Comparison of ENCODE assay signal across 20 cellular contexts in genomic region chr3:119161240-119161639, GRCh38. TPM values are rescaled to one million over a fixed set of nuclear protein-coding genes. Genes with fewer than 3 reads are reported as not detected.
DNase-seq lines count a peak whose midpoint lies in the region; ATAC-seq and TF ChIP-seq lines count a peak whose summit lies in the region.
"Had no signal": no experiment of that assay in that cellular context is flagged by ENCODE, and none has a peak within 500 bp of the region (broad histone marks: within the 10 kb centered on the region; RNA-seq: fewer than 3 reads in every experiment).

No MANE protein-coding gene starts in this region.

- no peak overlapping the region for H2BK120ac ChIP-seq in IMR-90 (ENCODE audit: low read depth, low read length)

- POLR2A ChIA-PET in IMR-90 (lab: Charles Lee; ENCODE audit: unreplicated experiment): no interaction called here
- POLR2A ChIA-PET in PC-9 (lab: Charles Lee; ENCODE audit: unreplicated experiment): interaction anchor here (0.6 to 0.7 kb wide), 4 partner anchors 45 to 934 kb away, joined by 3 to 5 read pairs (median 4); no protein-coding TSS in a partner anchor

- H3K23ac ChIP-seq in IMR-90 (ENCODE audit: low read depth, low read length): no peak overlapping the region

- no peak overlapping the region for H3K9ac ChIP-seq in IMR-90 (ENCODE audit: low read depth, low read length)
- no peak overlapping the region for H3K9ac ChIP-seq in smooth muscle cell (ENCODE audit: low read depth)

- H3K79me1 ChIP-seq in IMR-90 (ENCODE audit: low read depth in 1 of 2, low read length in 2 of 2): no peaks in the 10 kb centered on the region

- in situ Hi-C loops in IMR-90 (cut with MboI; ENCODE audit: low sequenced_read_pairs): no loop called here

- H3F3A ChIP-seq in PC-9 (ENCODE audit: insufficient read depth, low read depth) (peaks cover 12% of the 10 kb centered on the region; the same call in 1 of the 2 replicates), smooth muscle cell (ENCODE audit: low read depth) (no peaks in the 10 kb centered on the region)

- BruUV-seq in IMR-90 (replicated peaks; lab: Mats Ljungman, UMichigan): no TSS peak
- BruUV-seq in PC-9 (replicated peaks; lab: Mats Ljungman, UMichigan): no TSS peak

- H4K5ac ChIP-seq in IMR-90 (ENCODE audit: low read depth, low read length): peak overlapping the region; percentile 90; the same call in 1 of the 2 replicates

- peak overlapping the region; percentile 85; the same call in 1 of the 2 replicates for H3K18ac ChIP-seq in IMR-90 (ENCODE audit: low read depth, low read length)

- TF ChIP-seq RAD21 in IMR-90 (IDR thresholded peaks at IDR 0.05; ENCODE audit: low read length): no peak

- H3K9me3 ChIP-seq in IMR-90 (ENCODE audit: control insufficient read depth, insufficient read depth, low read length): peaks cover 4% of the 10 kb centered on the region
- no peaks in the 10 kb centered on the region; the same call in 1 of the 2 replicates for H3K9me3 ChIP-seq in PC-9 (ENCODE audit: insufficient read depth, low read depth)
- H3K9me3 ChIP-seq in smooth muscle cell (replicated peaks; ENCODE audit: low read depth): no peaks in the 10 kb centered on the region
- H3K9me3 ChIP-seq: BE2C, SJSA1 had no signal

- dilution Hi-C loops in IMR-90 (cut with HindIII; ENCODE audit: low sequenced_read_pairs, unreplicated experiment): no loop called here

- no peak overlapping the region for H3K14ac ChIP-seq in IMR-90 (replicated peaks; ENCODE audit: low read depth, low read length)

- ATAC-seq in IMR-90 (ENCODE audit: low read depth): 0 out of 2 replicates have a peak, but pooled peaks have one; percentile 49
- no peak for ATAC-seq in GM18520 (IDR thresholded peaks at IDR 0.05; ENCODE audit: unreplicated experiment)
- ATAC-seq: HCT116, Right ventricle myocardium inferior had no signal

- no peaks in the 10 kb centered on the region for H3K9me1 ChIP-seq in IMR-90 (ENCODE audit: insufficient read depth, low read length)

- 0 out of 4 replicates have a peak overlapping the region, but pooled peaks of 1 of the 2 experiments have one; percentile 18 for H4K8ac ChIP-seq in IMR-90 (ENCODE audit: low read depth in 2 of 2, low read length in 2 of 2)

- TF ChIP-seq CTCF in IMR-90 (conservative IDR thresholded peaks at IDR 0.05; ENCODE audit: low read depth, low read length) (no peak), PC-9 (conservative IDR thresholded peaks at IDR 0.05) (no peak), smooth muscle cell (IDR thresholded peaks at IDR 0.05; ENCODE audit: borderline replicate concordance, insufficient read depth, poor library complexity, severe bottlenecking) (no peak)

- H2AK5ac ChIP-seq in IMR-90 (ENCODE audit: low read depth, low read length): 0 out of 2 replicates have a peak overlapping the region, but pooled peaks have one; percentile 13

- TF ChIP-seq POLR2A in IMR-90 (IDR thresholded peaks at IDR 0.05; ENCODE audit: low read depth, low read length): no peak

- no peaks in the 10 kb centered on the region for H3K9me2 ChIP-seq in PC-9 (ENCODE audit: insufficient read depth)

- CTCF ChIA-PET in IMR-90 (lab: Yijun Ruan, JAX): interaction anchor here (1.0 kb wide), 1 partner anchor 80 kb away, joined by 4 read pairs; the partner anchor contains the start of gene B4GALT4
- CTCF ChIA-PET in PC-9 (lab: Charles Lee): no interaction called here

- no peak overlapping the region for H3K27ac ChIP-seq in IMR-90 (ENCODE audit: insufficient read depth, low read length)
- peak overlapping the region; percentile 84 for H3K27ac ChIP-seq in PC-9
- peak overlapping the region; percentile 61 for H3K27ac ChIP-seq in smooth muscle cell (ENCODE audit: low read depth)
- H3K27ac ChIP-seq: SJSA1 had no signal

- peak overlapping the region; percentile 51; the same call in 1 of the 2 replicates for H3K4me2 ChIP-seq in IMR-90 (ENCODE audit: low read depth, low read length)
- H3K4me2 ChIP-seq in PC-9: peak overlapping the region; percentile 53
- no peak overlapping the region for H3K4me2 ChIP-seq in smooth muscle cell

- H4K20me1 ChIP-seq in IMR-90 (ENCODE audit: insufficient read depth, low read length) (no peaks in the 10 kb centered on the region), PC-9 (ENCODE audit: insufficient read depth) (no peaks in the 10 kb centered on the region), smooth muscle cell (ENCODE audit: low read depth) (no peaks in the 10 kb centered on the region)

- H3K4me1 ChIP-seq in IMR-90 (ENCODE audit: control insufficient read depth, insufficient read depth, low read length) (peaks cover 4% of the 10 kb centered on the region; the same call in 1 of the 2 replicates), PC-9 (replicated peaks; ENCODE audit: insufficient read depth) (peaks cover 33% of the 10 kb centered on the region), smooth muscle cell (ENCODE audit: low read depth) (no peaks in the 10 kb centered on the region)
- H3K4me1 ChIP-seq: BE2C, SJSA1 had no signal

- no CpG with 5 or more reads among the region's 2 CpGs for WGBS in IMR-90 (ENCODE audit: extremely low coverage in 2 of 2, insufficient read length in 1 of 2), 2 experiments
- WGBS in smooth muscle cell (ENCODE audit: low lambda C conversion rate): 77% methylated on average over 2 of the region's 2 CpGs

- H3K79me2 ChIP-seq in PC-9 (ENCODE audit: low read depth): no peaks in the 10 kb centered on the region
- H3K79me2 ChIP-seq in smooth muscle cell (ENCODE audit: low read depth): no peaks in the 10 kb centered on the region

- intact Hi-C loops in IMR-90 (cut with micrococcal nuclease) (no loop called here), PC-9 (cut with micrococcal nuclease; ENCODE audit: unreplicated experiment) (no loop called here)

- DNase-seq in IMR-90 (peak; percentile 25), PC-9 (peak in 1 of 2 experiments; percentile 77), kidney glomerular epithelial cell (lab: John Stamatoyannopoulos, UW) (peak; percentile 16), smooth muscle cell (lab: John Stamatoyannopoulos, UW; ENCODE audit: unreplicated experiment) (no peak), UCSD-AML1 (lab: John Stamatoyannopoulos, UW; ENCODE audit: unreplicated experiment) (no peak), cerebellum (ENCODE audit: low spot score) (no peak)
- DNase-seq: BE2C, DMS 273 treated with DMSO at 0.1 percent for 48 hours, MV-4-11, NCI-H2081 treated with DMSO at 0.1 percent for 48 hours, NCI-H524 treated with DMSO at 0.1 percent for 48 hours, NCI-H82 had no signal

- no peak overlapping the region for H2BK15ac ChIP-seq in IMR-90 (ENCODE audit: low read depth, low read length)

- H3K36me3 ChIP-seq in IMR-90 (ENCODE audit: control insufficient read depth, insufficient read depth, low read length) (no peaks in the 10 kb centered on the region), PC-9 (ENCODE audit: low read depth) (no peaks in the 10 kb centered on the region), smooth muscle cell (ENCODE audit: low read depth) (no peaks in the 10 kb centered on the region)
- H3K36me3 ChIP-seq: BE2C, SJSA1 had no signal

- no peak overlapping the region; the same call in 1 of the 2 replicates for H4K91ac ChIP-seq in IMR-90 (ENCODE audit: insufficient read depth, low read depth, low read length)

- H2BK5ac ChIP-seq in IMR-90 (ENCODE audit: low read depth, low read length, poor library complexity, severe bottlenecking): peak overlapping the region; percentile 18

- no peak overlapping the region for H3K4me3 ChIP-seq in IMR-90 (ENCODE audit: insufficient read depth, low read depth, low read length)
- no peak overlapping the region for H3K4me3 ChIP-seq in PC-9
- no peak overlapping the region for H3K4me3 ChIP-seq in smooth muscle cell
- H3K4me3 ChIP-seq: SJSA1 had no signal

- no peak overlapping the region for H3K56ac ChIP-seq in IMR-90 (ENCODE audit: extremely low read depth, insufficient read depth, low read length)

- H2BK20ac ChIP-seq in IMR-90 (ENCODE audit: low read depth, low read length): no peak overlapping the region

- H3K4ac ChIP-seq in IMR-90 (ENCODE audit: low read depth, low read length): no peak overlapping the region

- no peak overlapping the region for H2AFZ ChIP-seq in IMR-90 (replicated peaks; ENCODE audit: low read length, poor library complexity)
- 0 out of 2 replicates have a peak overlapping the region, but pooled peaks have one; percentile 52 for H2AFZ ChIP-seq in PC-9
- no peak overlapping the region for H2AFZ ChIP-seq in smooth muscle cell (ENCODE audit: low read depth)

- no peak overlapping the region for H2AK9ac ChIP-seq in IMR-90 (replicated peaks; ENCODE audit: low read depth, low read length, poor library complexity)

- H3K27me3 ChIP-seq in IMR-90 (ENCODE audit: control insufficient read depth, insufficient read depth, low read length): no peaks in the 10 kb centered on the region
- H3K27me3 ChIP-seq in PC-9 (ENCODE audit: insufficient read depth, low read depth): no peaks in the 10 kb centered on the region
- H3K27me3 ChIP-seq in smooth muscle cell (ENCODE audit: low read depth): no peaks in the 10 kb centered on the region
- H3K27me3 ChIP-seq: SJSA1 had no signal

TF ChIP-seq in IMR-90, 13 proteins besides CTCF, POLR2A, EP300 and RAD21 (continues in another document):
- TF ChIP-seq MAZ (IDR thresholded peaks at IDR 0.05; ENCODE audit: borderline replicate concordance, low read depth, low read length): no peak
- no peak for TF ChIP-seq SMC3 (IDR thresholded peaks at IDR 0.05; ENCODE audit: low read depth, low read length)
- no peak for TF ChIP-seq CEBPB (IDR thresholded peaks at IDR 0.05; ENCODE audit: low read depth, low read length)
- no peak for TF ChIP-seq BHLHE40 (IDR thresholded peaks at IDR 0.05; ENCODE audit: low read depth, low read length)

RNA-seq across cellular contexts. Expression of gene UPK1B, which starts 12.2 kb away (rescaled TPM):
- 0.28 and 0.36 TPM in 2 replicates for total RNA-seq in IMR-90 (2012; rRNA removed)
- 0.40 and 0.55 TPM in 2 replicates for polyA plus RNA-seq in IMR-90 (2012; rRNA removed)
- 0.18 and 0.19 TPM in 2 replicates for polyA plus RNA-seq in IMR-90 (2012; cell fraction: cytosol; rRNA removed)
- 0.02 and 0.05 TPM in 2 replicates for polyA plus RNA-seq in IMR-90 (2012; cell fraction: nucleus; rRNA removed; ENCODE audit: low replicate concordance)
- total RNA-seq in PC-9 (2021): not detected in 2 replicates
- 6.3 and 9.1 TPM in 2 replicates for total RNA-seq in smooth muscle cell
- 1.1 and 2.8 TPM in 2 replicates for polyA plus RNA-seq in smooth muscle cell
- total RNA-seq in cerebellum: not detected
- total RNA-seq: A673, G401 had no signal
- polyA plus RNA-seq: IgD-negative memory B cell had no signal

RNA-seq across cellular contexts. Expression of gene TEX55, which starts 15.3 kb away (rescaled TPM):
- total RNA-seq in IMR-90 (2012; rRNA removed) (not detected in 2 replicates), PC-9 (2021) (not detected in 2 replicates), smooth muscle cell (not detected in 2 replicates), cerebellum (not detected)
- polyA plus RNA-seq in IMR-90 (2012; rRNA removed) (not detected in 2 replicates), smooth muscle cell (not detected in 2 replicates)
- polyA plus RNA-seq in IMR-90 (2012; cell fraction: cytosol; rRNA removed): not detected in 2 replicates
- not detected in 2 replicates for polyA plus RNA-seq in IMR-90 (2012; cell fraction: nucleus; rRNA removed; ENCODE audit: low replicate concordance)
- total RNA-seq: A673, G401, H1, Right ventricle myocardium inferior, SJSA1 had no signal
- polyA plus RNA-seq: H1, IgD-negative memory B cell had no signal

Comparison
In these comparisons a context has a peak if more than half of its experiments do, and no peak if none do; other contexts are left out.
1. DNase-seq: peak in IMR-90 (single experiment) and kidney glomerular epithelial cell (single experiment); none in smooth muscle cell (single experiment), UCSD-AML1 (single experiment) and cerebellum (single experiment).